Comparison of ENCODE assay signal across 16 cellular contexts in the genomic region with DNA sequence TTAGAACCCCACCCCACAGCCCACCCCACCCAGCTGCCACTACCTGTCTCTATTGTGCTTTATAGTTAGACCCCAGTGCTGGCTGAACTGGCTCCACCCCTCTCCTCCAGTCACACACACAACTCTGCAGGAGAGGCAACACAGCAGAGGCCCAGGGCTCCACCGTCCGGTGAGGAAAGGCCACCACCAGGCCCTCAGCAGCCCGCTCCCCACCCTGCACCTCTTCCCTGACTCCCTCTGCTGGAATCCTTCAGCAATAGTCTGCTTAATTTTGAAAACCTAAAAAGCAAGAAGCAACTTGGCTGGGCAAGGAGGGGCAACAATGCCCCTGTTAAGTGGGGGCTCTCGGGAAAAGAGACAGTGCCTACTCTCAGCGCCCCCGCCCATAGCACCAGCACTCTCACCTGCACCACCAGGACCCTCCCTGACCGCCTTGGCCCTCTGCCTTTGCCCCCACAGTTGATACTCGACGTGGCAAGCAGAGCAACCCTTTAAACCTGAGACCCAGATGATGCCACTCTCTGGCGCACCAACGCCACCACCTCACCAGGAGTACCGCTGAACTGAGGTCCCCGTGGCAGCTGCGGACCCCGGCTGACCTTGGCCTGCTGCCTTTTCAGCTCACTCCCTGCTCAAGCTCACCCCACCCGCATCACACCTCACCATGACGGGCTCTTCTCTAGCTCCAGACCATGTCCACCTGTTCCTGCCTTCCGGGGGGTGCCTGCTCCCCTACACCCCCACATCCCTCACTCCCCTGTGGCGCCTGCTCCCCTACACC. TPM values are rescaled to one million over a fixed set of nuclear protein-coding genes. Genes with fewer than 3 reads are reported as not detected.
DNase-seq lines count a peak whose midpoint lies in the region; ATAC-seq and TF ChIP-seq lines count a peak whose summit lies in the region.
"Had no signal": no experiment of that assay in that cellular context is flagged by ENCODE, and none has a peak within 500 bp of the region (broad histone marks: within the 10 kb centered on the region; RNA-seq: fewer than 3 reads in every experiment).

No MANE protein-coding gene starts in this region.

- H3K79me2 ChIP-seq in GM23338 (replicated peaks; ENCODE audit: insufficient read depth): peaks cover 11% of the 10 kb centered on the region

- H3K27ac ChIP-seq in GM23338 (ENCODE audit: low read depth) (no peak overlapping the region), endodermal cell (ENCODE audit: low read depth, low read length) (no peak overlapping the region)
- H3K27ac ChIP-seq: adrenal gland, gastrocnemius medialis had no signal

- no peaks in the 10 kb centered on the region; the same call in none of the 2 replicates for H4K20me1 ChIP-seq in GM23338 (replicated peaks; ENCODE audit: insufficient read depth)

- H3K4me1 Mint-ChIP-seq in GM23338 (no peaks in the 10 kb centered on the region; the same call in 2 of the 3 replicates), endodermal cell (no peaks in the 10 kb centered on the region)
- H3K4me1 Mint-ChIP-seq in activated T-helper 1 cell treated with anti-CD3 and anti-CD28 coated beads, Interleukin-12 subunit alpha, Interleukin-12 subunit beta, Interleukin-2, Interleukin-4 antibody, amounts not matched to agents 30 ng/mL and 10 ng/mL and 1 ng/mL, durations not matched to agents 14 hours and 24 hours and 36 hours (ENCODE audit: low read depth): no peaks in the 10 kb centered on the region

- WGBS in endodermal cell (ENCODE audit: insufficient coverage in 1 of 2, insufficient read length in 1 of 2), 2 experiments: 79 to 90% methylated on average over 12 to 19 of the region's 19 CpGs

- no peaks in the 10 kb centered on the region for H3K9me3 Mint-ChIP-seq in GM23338
- H3K9me3 Mint-ChIP-seq in endodermal cell: no peaks in the 10 kb centered on the region
- no peaks in the 10 kb centered on the region for H3K9me3 Mint-ChIP-seq in activated T-helper 1 cell treated with anti-CD3 and anti-CD28 coated beads, Interleukin-12 subunit alpha, Interleukin-12 subunit beta, Interleukin-2, Interleukin-4 antibody, amounts not matched to agents 30 ng/mL and 10 ng/mL and 1 ng/mL, durations not matched to agents 14 hours and 24 hours and 36 hours

- no peak overlapping the region for H2AFZ ChIP-seq in GM23338

- H3K27ac Mint-ChIP-seq in GM23338 (0 out of 2 replicates have a peak overlapping the region, but pooled peaks have one; percentile 56), endodermal cell (peak overlapping the region; percentile 68)
- no peak overlapping the region for H3K27ac Mint-ChIP-seq in activated T-helper 1 cell treated with anti-CD3 and anti-CD28 coated beads, Interleukin-12 subunit alpha, Interleukin-12 subunit beta, Interleukin-2, Interleukin-4 antibody, amounts not matched to agents 30 ng/mL and 10 ng/mL and 1 ng/mL, durations not matched to agents 14 hours and 24 hours and 36 hours

- H3K4me3 Mint-ChIP-seq in GM23338: no peak overlapping the region
- H3K4me3 Mint-ChIP-seq in endodermal cell: no peak overlapping the region
- no peak overlapping the region for H3K4me3 Mint-ChIP-seq in activated T-helper 1 cell treated with anti-CD3 and anti-CD28 coated beads, Interleukin-12 subunit alpha, Interleukin-12 subunit beta, Interleukin-2, Interleukin-4 antibody, amounts not matched to agents 30 ng/mL and 10 ng/mL and 1 ng/mL, durations not matched to agents 14 hours and 24 hours and 36 hours
- H3K4me3 Mint-ChIP-seq: stimulated activated memory B cell treated with anti-CD40 and anti-IgM and Interleukin-4, amounts not matched to agents 10 μg/mL and 1 μg/mL and 100 μg/mL, for 72 hours had no signal

- intact Hi-C loops in activated T-helper 1 cell treated with anti-CD3 and anti-CD28 coated beads, Interleukin-12 subunit alpha, Interleukin-12 subunit beta, Interleukin-2, Interleukin-4 antibody, amounts not matched to agents 30 ng/mL and 10 ng/mL and 1 ng/mL, durations not matched to agents 14 hours and 24 hours and 36 hours (cut with micrococcal nuclease): no loop called here

- no peak overlapping the region for H3K9ac ChIP-seq in endodermal cell (ENCODE audit: extremely low read depth, low read length, poor library complexity, severe bottlenecking)

- H3K4me3 ChIP-seq in GM23338 (no peak overlapping the region), endodermal cell (ENCODE audit: low read length) (no peak overlapping the region), skeletal muscle cell (ENCODE audit: low read depth, low read length) (no peak overlapping the region)
- H3K4me3 ChIP-seq: adrenal gland, gastrocnemius medialis, GM12878 had no signal

- no peaks in the 10 kb centered on the region for H3K9me3 ChIP-seq in endodermal cell (ENCODE audit: control insufficient read depth, low read length)
- H3K9me3 ChIP-seq: adrenal gland, Caco-2, gastrocnemius medialis had no signal

- no peaks in the 10 kb centered on the region for H3K9me2 ChIP-seq in GM23338 (ENCODE audit: insufficient read depth)

- TF ChIP-seq CTCF in GM23338 (conservative IDR thresholded peaks at IDR 0.05; ENCODE audit: low read depth in 2 of 2) (peak; percentile 46 to 64), endodermal cell (conservative IDR thresholded peaks at IDR 0.05) (peak; percentile 77)

- peak; percentile 99 for ATAC-seq in GM23338
- ATAC-seq in GM21381 (IDR thresholded peaks at IDR 0.05; ENCODE audit: unreplicated experiment): no peak
- no peak for ATAC-seq in GM21619 (IDR thresholded peaks at IDR 0.05; ENCODE audit: unreplicated experiment)
- ATAC-seq: gastrocnemius medialis; GM12878; stimulated activated memory B cell treated with anti-CD40 and anti-IgM and Interleukin-4, amounts not matched to agents 10 μg/mL and 1 μg/mL and 100 μg/mL, for 72 hours had no signal

- peak; percentile 72 for DNase-seq in GM23338 (ENCODE audit: low spot score)
- peak; percentile 91 for DNase-seq in endodermal cell
- DNase-seq in iPS-NIHi11 (ENCODE audit: low spot score): peak; percentile 88
- DNase-seq in skeletal muscle cell (ENCODE audit: low read depth): peak; percentile 24
- no peak for DNase-seq in NCI-H446 (lab: John Stamatoyannopoulos, UW)
- DNase-seq in activated T-helper 1 cell treated with anti-CD3 and anti-CD28 coated beads, Interleukin-12 subunit alpha, Interleukin-12 subunit beta, Interleukin-2, Interleukin-4 antibody, amounts not matched to agents 30 ng/mL and 10 ng/mL and 1 ng/mL, durations not matched to agents 14 hours and 24 hours and 36 hours (ENCODE audit: low spot score): no peak
- DNase-seq: Caco-2; gastrocnemius medialis; NCI-H1092 treated with DMSO at 0.1 percent for 48 hours; stimulated activated CD4-positive, alpha-beta T cell treated with anti-CD3 and anti-CD28 coated beads, Interleukin-15, amount 100 ng/mL, for 24 hours; SW 1271 had no signal

- H3K27me3 ChIP-seq in GM23338 (ENCODE audit: insufficient read depth) (no peaks in the 10 kb centered on the region), endodermal cell (ENCODE audit: control insufficient read depth, insufficient read depth, low read length, poor library complexity, severe bottlenecking) (no peaks in the 10 kb centered on the region)
- H3K27me3 ChIP-seq: adrenal gland, gastrocnemius medialis had no signal

- H3K27me3 Mint-ChIP-seq in GM23338 (ENCODE audit: insufficient read depth, low read depth, poor library complexity) (peaks cover 8% of the 10 kb centered on the region), endodermal cell (ENCODE audit: insufficient read depth) (no peaks in the 10 kb centered on the region)
- H3K27me3 Mint-ChIP-seq in activated T-helper 1 cell treated with anti-CD3 and anti-CD28 coated beads, Interleukin-12 subunit alpha, Interleukin-12 subunit beta, Interleukin-2, Interleukin-4 antibody, amounts not matched to agents 30 ng/mL and 10 ng/mL and 1 ng/mL, durations not matched to agents 14 hours and 24 hours and 36 hours (ENCODE audit: insufficient read depth): no peaks in the 10 kb centered on the region
- H3K27me3 Mint-ChIP-seq: stimulated activated memory B cell treated with anti-CD40 and anti-IgM and Interleukin-4, amounts not matched to agents 10 μg/mL and 1 μg/mL and 100 μg/mL, for 72 hours had no signal

- H3K4me2 ChIP-seq in GM23338: no peak overlapping the region

- H3K4me1 ChIP-seq in GM23338 (ENCODE audit: insufficient read depth) (no peaks in the 10 kb centered on the region), endodermal cell (ENCODE audit: control insufficient read depth, insufficient read depth, low read length) (no peaks in the 10 kb centered on the region)
- H3K4me1 ChIP-seq: adrenal gland, Caco-2, gastrocnemius medialis had no signal

- H3F3A ChIP-seq in GM23338 (replicated peaks; ENCODE audit: low read depth): no peaks in the 10 kb centered on the region

- H3K36me3 ChIP-seq in GM23338 (ENCODE audit: insufficient read depth) (peaks cover 5% of the 10 kb centered on the region), endodermal cell (ENCODE audit: control insufficient read depth, insufficient read depth, low read length) (peaks cover 35% of the 10 kb centered on the region)

- H3K36me3 Mint-ChIP-seq in GM23338 (ENCODE audit: low read depth): peaks cover 40% of the 10 kb centered on the region
- H3K36me3 Mint-ChIP-seq in endodermal cell (ENCODE audit: low read depth): peaks cover 43% of the 10 kb centered on the region
- peaks cover 24% of the 10 kb centered on the region for H3K36me3 Mint-ChIP-seq in activated T-helper 1 cell treated with anti-CD3 and anti-CD28 coated beads, Interleukin-12 subunit alpha, Interleukin-12 subunit beta, Interleukin-2, Interleukin-4 antibody, amounts not matched to agents 30 ng/mL and 10 ng/mL and 1 ng/mL, durations not matched to agents 14 hours and 24 hours and 36 hours (ENCODE audit: low read depth)

TF ChIP-seq in GM23338, 12 proteins besides CTCF, POLR2A, EP300 and RAD21 (continues in another document):
- no peak for TF ChIP-seq POLR2AphosphoS5 (IDR thresholded peaks at IDR 0.05; ENCODE audit: low read depth)

RNA-seq across cellular contexts. Expression of a gene that starts 45.7 kb away (rescaled TPM):
- total RNA-seq in GM23338 (2014; rRNA removed; shearing (Covaris generic)): 113 and 156 TPM in 2 replicates
- polyA plus RNA-seq in GM23338 (2016; fragmentation: Nextera tagmentation; extraction: Ambion mirVana): 64.8 and 81.0 TPM in 2 replicates
- total RNA-seq in endodermal cell: 100 to 1,000 TPM in 1 of 2 donors, 10 to 100 TPM in 1; 95.8 to 101 TPM
- 92.5 TPM for polyA plus RNA-seq in endodermal cell (2013, experiment 1 of 2)
- polyA plus RNA-seq in endodermal cell (2013, experiment 2 of 2): 85.8 TPM
- total RNA-seq in activated T-helper 1 cell treated with anti-CD3 and anti-CD28 coated beads, Interleukin-12 subunit alpha, Interleukin-12 subunit beta, Interleukin-2, Interleukin-4 antibody, amounts not matched to agents 30 ng/mL and 10 ng/mL and 1 ng/mL, durations not matched to agents 14 hours and 24 hours and 36 hours: 102 and 106 TPM in 2 replicates

RNA-seq across cellular contexts. Expression of a gene that starts 50.8 kb away (rescaled TPM):
- not detected in 2 replicates for total RNA-seq in GM23338 (2014; rRNA removed; shearing (Covaris generic))
- polyA plus RNA-seq in GM23338 (2016; fragmentation: Nextera tagmentation; extraction: Ambion mirVana): not detected in 2 replicates
- total RNA-seq in endodermal cell: not detected
- polyA plus RNA-seq in endodermal cell (2013, experiment 1 of 2): not detected
- polyA plus RNA-seq in endodermal cell (2013, experiment 2 of 2): not detected
- not detected in 2 replicates for total RNA-seq in activated T-helper 1 cell treated with anti-CD3 and anti-CD28 coated beads, Interleukin-12 subunit alpha, Interleukin-12 subunit beta, Interleukin-2, Interleukin-4 antibody, amounts not matched to agents 30 ng/mL and 10 ng/mL and 1 ng/mL, durations not matched to agents 14 hours and 24 hours and 36 hours
- total RNA-seq: adrenal gland, Caco-2, gastrocnemius medialis, GM12878 had no signal
- polyA plus RNA-seq: GM12878 had no signal

Comparison
In these comparisons a context has a peak if more than half of its experiments do, and no peak if none do; other contexts are left out.
1. DNase-seq: peak in GM23338 (single experiment), endodermal cell (single experiment), iPS-NIHi11 (single experiment) and skeletal muscle cell (single experiment); none in NCI-H446 (0 of 2) and activated T-helper 1 cell treated with anti-CD3 and anti-CD28 coated beads, Interleukin-12 subunit alpha, Interleukin-12 subunit beta, Interleukin-2, Interleukin-4 antibody, amounts not matched to agents 30 ng/mL and 10 ng/mL and 1 ng/mL, durations not matched to agents 14 hours and 24 hours and 36 hours (single experiment).